Comparison of ENCODE assay signal across 7 cellular contexts in the genomic region with DNA sequence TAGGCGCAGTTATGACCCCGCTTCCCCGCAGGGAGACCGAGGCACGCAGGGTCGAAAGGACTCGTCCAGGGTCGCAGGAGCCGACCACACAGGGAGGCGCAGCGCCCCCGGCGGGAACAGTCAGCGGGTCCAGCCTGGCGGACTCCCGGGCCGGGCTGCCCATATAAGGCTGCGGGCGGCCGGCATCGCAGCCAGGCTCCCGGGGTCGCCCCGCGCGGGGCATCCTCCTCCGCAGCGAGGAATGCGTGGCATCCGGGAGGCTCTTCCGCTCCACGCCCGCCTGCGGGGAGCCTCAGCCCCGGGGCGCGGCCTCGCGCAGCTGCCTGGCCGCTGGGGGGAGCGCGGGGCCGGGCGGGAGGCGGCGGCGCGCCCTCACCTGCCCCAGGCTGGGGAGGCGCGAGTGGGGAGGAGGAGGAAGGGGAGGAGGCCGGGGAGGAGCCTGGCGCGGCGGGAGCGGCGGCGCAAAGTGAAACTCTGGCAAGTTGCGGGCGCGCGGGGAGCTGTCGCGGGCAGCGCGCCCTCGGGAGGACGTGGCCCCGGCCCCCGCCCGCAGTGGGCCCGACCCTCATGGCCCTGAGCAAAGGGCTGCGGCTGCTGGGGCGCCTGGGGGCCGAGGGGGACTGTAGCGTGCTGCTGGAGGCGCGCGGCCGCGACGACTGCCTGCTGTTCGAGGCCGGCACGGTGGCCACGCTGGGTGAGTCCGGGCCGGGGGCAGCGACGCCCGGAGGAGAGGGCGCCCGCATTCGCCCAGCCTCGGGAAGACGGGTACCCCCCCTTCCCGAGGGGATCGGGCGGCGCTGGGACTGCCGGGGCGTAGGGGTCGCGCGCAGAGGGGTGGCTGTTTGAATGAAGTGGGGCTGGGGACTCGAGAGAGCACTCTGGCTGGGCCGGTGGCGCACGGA. TPM values are rescaled to one million over a fixed set of nuclear protein-coding genes. Genes with fewer than 3 reads are reported as not detected.
DNase-seq lines count a peak whose midpoint lies in the region; ATAC-seq, FAIRE-seq and TF ChIP-seq lines count a peak whose summit lies in the region.

A gene with protein sequence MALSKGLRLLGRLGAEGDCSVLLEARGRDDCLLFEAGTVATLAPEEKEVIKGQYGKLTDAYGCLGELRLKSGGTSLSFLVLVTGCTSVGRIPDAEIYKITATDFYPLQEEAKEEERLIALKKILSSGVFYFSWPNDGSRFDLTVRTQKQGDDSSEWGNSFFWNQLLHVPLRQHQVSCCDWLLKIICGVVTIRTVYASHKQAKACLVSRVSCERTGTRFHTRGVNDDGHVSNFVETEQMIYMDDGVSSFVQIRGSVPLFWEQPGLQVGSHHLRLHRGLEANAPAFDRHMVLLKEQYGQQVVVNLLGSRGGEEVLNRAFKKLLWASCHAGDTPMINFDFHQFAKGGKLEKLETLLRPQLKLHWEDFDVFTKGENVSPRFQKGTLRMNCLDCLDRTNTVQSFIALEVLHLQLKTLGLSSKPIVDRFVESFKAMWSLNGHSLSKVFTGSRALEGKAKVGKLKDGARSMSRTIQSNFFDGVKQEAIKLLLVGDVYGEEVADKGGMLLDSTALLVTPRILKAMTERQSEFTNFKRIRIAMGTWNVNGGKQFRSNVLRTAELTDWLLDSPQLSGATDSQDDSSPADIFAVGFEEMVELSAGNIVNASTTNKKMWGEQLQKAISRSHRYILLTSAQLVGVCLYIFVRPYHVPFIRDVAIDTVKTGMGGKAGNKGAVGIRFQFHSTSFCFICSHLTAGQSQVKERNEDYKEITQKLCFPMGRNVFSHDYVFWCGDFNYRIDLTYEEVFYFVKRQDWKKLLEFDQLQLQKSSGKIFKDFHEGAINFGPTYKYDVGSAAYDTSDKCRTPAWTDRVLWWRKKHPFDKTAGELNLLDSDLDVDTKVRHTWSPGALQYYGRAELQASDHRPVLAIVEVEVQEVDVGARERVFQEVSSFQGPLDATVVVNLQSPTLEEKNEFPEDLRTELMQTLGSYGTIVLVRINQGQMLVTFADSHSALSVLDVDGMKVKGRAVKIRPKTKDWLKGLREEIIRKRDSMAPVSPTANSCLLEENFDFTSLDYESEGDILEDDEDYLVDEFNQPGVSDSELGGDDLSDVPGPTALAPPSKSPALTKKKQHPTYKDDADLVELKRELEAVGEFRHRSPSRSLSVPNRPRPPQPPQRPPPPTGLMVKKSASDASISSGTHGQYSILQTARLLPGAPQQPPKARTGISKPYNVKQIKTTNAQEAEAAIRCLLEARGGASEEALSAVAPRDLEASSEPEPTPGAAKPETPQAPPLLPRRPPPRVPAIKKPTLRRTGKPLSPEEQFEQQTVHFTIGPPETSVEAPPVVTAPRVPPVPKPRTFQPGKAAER (N-terminal part only) (plus strand): TSS at position 469 of the 902 bp plus-strand sequence. CDS start 99 bp downstream, at position 568.

- peaks cover 12 to 13% of the 10 kb centered on the region in 2 donors for H3K4me1 ChIP-seq in kidney (ENCODE audit: control insufficient read depth in 1 of 2, insufficient read depth in 1 of 2, low read depth in 1 of 2, low read length in 2 of 2)

- H3K4me3 ChIP-seq in cardiac fibroblast (replicated peaks in 1 of 2; ENCODE audit: low read depth in 2 of 2, low read length in 2 of 2) (peak within 1 kb of the TSS; percentile 69 to 79), kidney (ENCODE audit: low read length in 2 of 2) (peak within 1 kb of the TSS; percentile 61 to 66)

- TF ChIP-seq CTCF in GM13976 (IDR thresholded peaks at IDR 0.05; ENCODE audit: borderline replicate concordance, control extremely low read depth, extremely low read depth, insufficient read depth, missing control alignments): peak; percentile 49
- TF ChIP-seq CTCF in WTC11 (IDR thresholded peaks at IDR 0.05): no peak
- TF ChIP-seq CTCF in cardiac fibroblast (IDR thresholded peaks at IDR 0.05; ENCODE audit: low read depth, low read length): peak; percentile 43
- TF ChIP-seq CTCF in kidney (IDR thresholded peaks at IDR 0.05; ENCODE audit: borderline replicate concordance, extremely low read depth, insufficient read depth): peak; percentile 14

- in situ Hi-C loops in GM13976 (cut with MboI; ENCODE audit: low sequenced_read_pairs, unreplicated experiment): no loop called here

- no peaks in the 10 kb centered on the region for H3K9me3 Mint-ChIP-seq in WTC11

- CTCF ChIA-PET in WTC11 (lab: Charles Lee): interaction anchor here (1.6 kb wide), 1 partner anchor 18 kb away, joined by 3 read pairs; no protein-coding TSS in a partner anchor

- peak within 1 kb of the TSS; percentile 31 to 39 for H3K9ac ChIP-seq in kidney (ENCODE audit: low read length in 2 of 2)

- H3K9me3 ChIP-seq in kidney (ENCODE audit: control insufficient read depth in 1 of 2, low read length in 2 of 2): no peaks in the 10 kb centered on the region

- no peak for FAIRE-seq in kidney (lab: Jason Lieb, UNC)

- ATAC-seq in HG02759 (IDR thresholded peaks at IDR 0.05; ENCODE audit: unreplicated experiment) (peak; percentile 81), WTC11 (peak; percentile 64)

- POLR2A ChIA-PET in WTC11 (lab: Charles Lee): no interaction called here

- peak within 1 kb of the TSS; percentile 86 for H3K27ac Mint-ChIP-seq in WTC11

- no peaks in the 10 kb centered on the region for H3K36me3 Mint-ChIP-seq in WTC11

- DNase-seq in GM13976 (ENCODE audit: low spot score) (peak; percentile 88), NCI-H146 (lab: John Stamatoyannopoulos, UW) (peak; percentile 88), WTC11 (ENCODE audit: low spot score) (peak; percentile 75), cardiac fibroblast (ENCODE audit: low read depth in 2 of 2) (peak; percentile 67 to 89), kidney (peak; percentile 95)
- DNase-seq in stimulated activated CD4-positive, alpha-beta T cell treated with anti-CD3 and anti-CD28 coated beads, Interleukin-15, amount 100 ng/mL, for 48 hours (ENCODE audit: low read depth in 2 of 2): peak; percentile 66 to 70

- no peaks in the 10 kb centered on the region for H3K36me3 ChIP-seq in kidney (ENCODE audit: control insufficient read depth in 1 of 2, insufficient read depth in 2 of 2, low read length in 2 of 2)

- peaks cover 52% of the 10 kb centered on the region for H3K4me1 Mint-ChIP-seq in WTC11

- peaks cover 29% of the 10 kb centered on the region for H3K27me3 Mint-ChIP-seq in WTC11 (ENCODE audit: low read depth)

- intact Hi-C loops in kidney (cut with DNase I): no loop called here

- H3K27ac ChIP-seq in kidney (ENCODE audit: low read depth in 2 of 2, low read length in 2 of 2): peak within 1 kb of the TSS; percentile 25 to 69

- H3K4me3 Mint-ChIP-seq in WTC11: peak within 1 kb of the TSS; percentile 70

TF ChIP-seq in WTC11, 78 proteins besides CTCF, POLR2A, EP300 and RAD21 (continues in another document):
- peak; percentile 74 for TF ChIP-seq ZNF423 (CRISPR knock-in tag; IDR thresholded peaks at IDR 0.05)
- TF ChIP-seq, protein P1, sequence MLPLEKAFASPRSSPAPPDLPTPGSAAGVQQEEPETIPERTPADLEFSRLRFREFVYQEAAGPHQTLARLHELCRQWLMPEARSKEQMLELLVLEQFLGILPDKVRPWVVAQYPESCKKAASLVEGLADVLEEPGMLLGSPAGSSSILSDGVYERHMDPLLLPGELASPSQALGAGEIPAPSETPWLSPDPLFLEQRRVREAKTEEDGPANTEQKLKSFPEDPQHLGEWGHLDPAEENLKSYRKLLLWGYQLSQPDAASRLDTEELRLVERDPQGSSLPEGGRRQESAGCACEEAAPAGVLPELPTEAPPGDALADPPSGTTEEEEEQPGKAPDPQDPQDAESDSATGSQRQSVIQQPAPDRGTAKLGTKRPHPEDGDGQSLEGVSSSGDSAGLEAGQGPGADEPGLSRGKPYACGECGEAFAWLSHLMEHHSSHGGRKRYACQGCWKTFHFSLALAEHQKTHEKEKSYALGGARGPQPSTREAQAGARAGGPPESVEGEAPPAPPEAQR (CRISPR knock-in tag; IDR thresholded peaks at IDR 0.05): no peak
- TF ChIP-seq TCF7 (CRISPR knock-in tag; IDR thresholded peaks at IDR 0.05; ENCODE audit: low read depth): 0 out of 2 replicates have a peak, but pooled peaks have one; percentile 45
- TF ChIP-seq, protein P2, sequence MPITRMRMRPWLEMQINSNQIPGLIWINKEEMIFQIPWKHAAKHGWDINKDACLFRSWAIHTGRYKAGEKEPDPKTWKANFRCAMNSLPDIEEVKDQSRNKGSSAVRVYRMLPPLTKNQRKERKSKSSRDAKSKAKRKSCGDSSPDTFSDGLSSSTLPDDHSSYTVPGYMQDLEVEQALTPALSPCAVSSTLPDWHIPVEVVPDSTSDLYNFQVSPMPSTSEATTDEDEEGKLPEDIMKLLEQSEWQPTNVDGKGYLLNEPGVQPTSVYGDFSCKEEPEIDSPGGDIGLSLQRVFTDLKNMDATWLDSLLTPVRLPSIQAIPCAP (CRISPR knock-in tag; IDR thresholded peaks at IDR 0.05): 0 out of 2 replicates have a peak, but pooled peaks have one; percentile 38
- TF ChIP-seq, protein P3, sequence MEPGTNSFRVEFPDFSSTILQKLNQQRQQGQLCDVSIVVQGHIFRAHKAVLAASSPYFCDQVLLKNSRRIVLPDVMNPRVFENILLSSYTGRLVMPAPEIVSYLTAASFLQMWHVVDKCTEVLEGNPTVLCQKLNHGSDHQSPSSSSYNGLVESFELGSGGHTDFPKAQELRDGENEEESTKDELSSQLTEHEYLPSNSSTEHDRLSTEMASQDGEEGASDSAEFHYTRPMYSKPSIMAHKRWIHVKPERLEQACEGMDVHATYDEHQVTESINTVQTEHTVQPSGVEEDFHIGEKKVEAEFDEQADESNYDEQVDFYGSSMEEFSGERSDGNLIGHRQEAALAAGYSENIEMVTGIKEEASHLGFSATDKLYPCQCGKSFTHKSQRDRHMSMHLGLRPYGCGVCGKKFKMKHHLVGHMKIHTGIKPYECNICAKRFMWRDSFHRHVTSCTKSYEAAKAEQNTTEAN (CRISPR knock-in tag; IDR thresholded peaks at IDR 0.05): 0 out of 2 replicates have a peak, but pooled peaks have one; percentile 8
- TF ChIP-seq ATF1 (CRISPR knock-in tag; IDR thresholded peaks at IDR 0.05): no peak

RNA-seq across cellular contexts. Expression of the gene that starts here (rescaled TPM):
- 11.8 to 15.3 TPM (median 12.4 TPM) in 3 replicates for total RNA-seq in WTC11 (2021)
- total RNA-seq in kidney: 15.8 TPM
- 1.7 TPM for polyA plus RNA-seq in kidney (ENCODE audit: insufficient read depth, low read depth, low replicate concordance)

Comparison
In these comparisons a context has a peak if more than half of its experiments do, and no peak if none do; other contexts are left out.
1. Peak in every context shown above with its lines: DNase-seq, ATAC-seq, H3K4me3 ChIP-seq and H3K27ac ChIP-seq.